9 cellular contexts compared by ENCODE assay signal in genomic region chr19:14871619-14872230, GRCh38. TPM values are rescaled to one million over a fixed set of nuclear protein-coding genes. Genes with fewer than 3 reads are reported as not detected.
DNase-seq lines count a peak whose midpoint lies in the region; ATAC-seq and TF ChIP-seq lines count a peak whose summit lies in the region.
"Had no signal": no experiment of that assay in that cellular context is flagged by ENCODE, and none has a peak within 500 bp of the region (broad histone marks: within the 10 kb centered on the region; RNA-seq: fewer than 3 reads in every experiment).

No MANE protein-coding gene starts in this region.

- DNase-seq in DMS114 treated with DMSO at 0.1 percent for 48 hours (lab: John Stamatoyannopoulos, UW; ENCODE audit: unreplicated experiment) (peak; percentile 5), astrocyte of the spinal cord (ENCODE audit: low read depth, low spot score) (peak; percentile 4), myocyte (ENCODE audit: low read depth) (peak; percentile 8), omental fat pad (ENCODE audit: low spot score) (no peak), SHP77 (lab: John Stamatoyannopoulos, UW) (no peak), epidermal melanocyte (ENCODE audit: insufficient read length, low spot score) (no peak)
- peak; percentile 20 for DNase-seq in Jurkat, Clone E6-1 (ENCODE audit: low read depth, low spot score)
- DNase-seq in activated naive CD4-positive, alpha-beta T cell treated with anti-CD3 and anti-CD28 coated beads, Interleukin-2, amount 50 U/mL, for 16 hours, result no peak
- DNase-seq: activated CD4-positive, alpha-beta memory T cell treated with anti-CD3 and anti-CD28 coated beads, Interleukin-2, amount 10 ng/mL, durations not matched to agents 7 days and 5 days had no signal

- no peak overlapping the region for H3K4me3 ChIP-seq in Jurkat, Clone E6-1 (ENCODE audit: low read length)
- H3K4me3 ChIP-seq in astrocyte of the spinal cord (ENCODE audit: low read depth, low read length), result no peak overlapping the region

- in situ Hi-C loops in astrocyte of the spinal cord (cut with HindIII; ENCODE audit: low sequenced_read_pairs), result no loop called here

- TF ChIP-seq CTCF in astrocyte of the spinal cord (IDR thresholded peaks at IDR 0.05; ENCODE audit: low read depth, low read length), result peak; percentile 30
- TF ChIP-seq CTCF in omental fat pad (IDR thresholded peaks at IDR 0.05), result no peak

- no peak for ATAC-seq in omental fat pad (ENCODE audit: low FRiP score)

RNA-seq across cellular contexts. Expression of gene OR7A17, which starts 14.2 kb away (rescaled TPM):
- polyA plus RNA-seq in Jurkat, Clone E6-1 (2012; ENCODE audit: insufficient read depth, insufficient read length), result not detected
- total RNA-seq in myocyte, result not detected in 2 replicates
- polyA plus RNA-seq in myocyte (2012), result not detected
- not detected for total RNA-seq in omental fat pad
- total RNA-seq: activated CD4-positive, alpha-beta memory T cell treated with anti-CD3 and anti-CD28 coated beads, Interleukin-2, amount 10 ng/mL, durations not matched to agents 7 days and 5 days had no signal

RNA-seq across cellular contexts. Expression of gene OR7A10, which starts 23.0 kb away (rescaled TPM):
- not detected for polyA plus RNA-seq in Jurkat, Clone E6-1 (2012; ENCODE audit: insufficient read depth, insufficient read length)
- total RNA-seq in myocyte (not detected in 2 replicates), omental fat pad (not detected)
- not detected for polyA plus RNA-seq in myocyte (2012)
- total RNA-seq: activated CD4-positive, alpha-beta memory T cell treated with anti-CD3 and anti-CD28 coated beads, Interleukin-2, amount 10 ng/mL, durations not matched to agents 7 days and 5 days had no signal

RNA-seq across cellular contexts. Expression of gene OR7A5, which starts 36.7 kb away (rescaled TPM):
- not detected for polyA plus RNA-seq in Jurkat, Clone E6-1 (2012; ENCODE audit: insufficient read depth, insufficient read length)
- total RNA-seq in myocyte (0.21 and 0.67 TPM in 2 replicates), omental fat pad (not detected)
- polyA plus RNA-seq in myocyte (2012), result 0.06 TPM
- total RNA-seq: activated CD4-positive, alpha-beta memory T cell treated with anti-CD3 and anti-CD28 coated beads, Interleukin-2, amount 10 ng/mL, durations not matched to agents 7 days and 5 days had no signal

RNA-seq across cellular contexts. Expression of gene OR7C1, which starts 36.7 kb away (rescaled TPM):
- polyA plus RNA-seq in Jurkat, Clone E6-1 (2012; ENCODE audit: insufficient read depth, insufficient read length), result not detected
- 0.05 and 0.24 TPM in 2 replicates for total RNA-seq in myocyte
- 0.01 TPM for polyA plus RNA-seq in myocyte (2012)
- total RNA-seq in omental fat pad, result not detected
- total RNA-seq: activated CD4-positive, alpha-beta memory T cell treated with anti-CD3 and anti-CD28 coated beads, Interleukin-2, amount 10 ng/mL, durations not matched to agents 7 days and 5 days had no signal

Comparison
In these comparisons a context has a peak if more than half of its experiments do, and no peak if none do; other contexts are left out.
1. DNase-seq: peak in DMS114 treated with DMSO at 0.1 percent for 48 hours (single experiment), Jurkat, Clone E6-1 (single experiment), astrocyte of the spinal cord (single experiment) and myocyte (single experiment); none in omental fat pad (single experiment), SHP77 (0 of 2), epidermal melanocyte (single experiment) and activated naive CD4-positive, alpha-beta T cell treated with anti-CD3 and anti-CD28 coated beads, Interleukin-2, amount 50 U/mL, for 16 hours (single experiment).